Comparison of ENCODE assay signal across 8 cellular contexts in the genomic region with DNA sequence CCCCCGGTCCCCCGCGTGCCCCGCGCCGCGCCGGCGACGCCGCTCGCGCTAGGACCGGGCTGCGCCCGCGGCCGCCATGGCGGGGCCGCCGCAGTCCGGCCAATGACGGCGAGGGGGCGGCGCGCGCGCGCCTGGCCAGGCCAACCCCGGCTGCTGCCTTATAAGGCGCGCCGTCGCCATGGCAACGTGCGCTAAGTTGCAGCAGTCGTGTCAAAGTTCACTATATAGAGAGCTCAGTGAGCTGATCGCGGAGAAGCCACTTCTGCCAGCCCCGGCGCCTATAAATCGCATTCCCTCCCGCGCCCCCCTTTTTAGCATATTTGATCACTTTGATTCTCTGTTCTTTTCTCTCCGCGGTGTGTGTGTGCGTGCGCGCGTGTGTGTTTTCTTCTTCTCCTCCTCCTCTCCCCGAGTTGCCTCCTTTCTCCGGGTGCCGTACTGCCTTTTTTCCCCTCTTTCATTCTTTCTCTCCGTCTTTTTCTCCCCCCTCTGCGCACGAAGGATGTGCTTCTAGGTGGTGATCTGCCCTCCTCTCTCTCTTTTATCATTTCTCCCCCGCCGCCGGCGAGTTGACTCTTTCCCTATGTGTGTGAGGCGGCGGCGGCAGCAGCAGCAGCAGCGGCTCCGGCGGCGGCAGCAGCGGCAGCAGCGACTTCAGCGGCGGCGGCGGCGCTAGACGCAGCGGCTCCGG. TPM values are rescaled to one million over a fixed set of nuclear protein-coding genes. Genes with fewer than 3 reads are reported as not detected.
DNase-seq lines count a peak whose midpoint lies in the region; ATAC-seq and TF ChIP-seq lines count a peak whose summit lies in the region.

A gene (plus strand): TSS at position 251 of the 691 bp plus-strand sequence. CDS start 1,406 bp downstream, outside the sequence.

- H3K27ac Mint-ChIP-seq in MCF 10A (ENCODE audit: low read depth, unreplicated experiment) = peak within 1 kb of the TSS; percentile 98

- POLR2A ChIA-PET in MCF 10A (lab: Yijun Ruan, JAX) = interaction anchor here (0.7 to 7.6 kb wide), 9 partner anchors 9 to 1657 kb away, joined by 3 to 156 read pairs (median 3); no protein-coding TSS in a partner anchor

- ATAC-seq in GM21825 (IDR thresholded peaks at IDR 0.05; ENCODE audit: unreplicated experiment) = peak; percentile 71

- peaks cover 18% of the 10 kb centered on the region for H3K4me1 Mint-ChIP-seq in MCF 10A (ENCODE audit: insufficient read depth, unreplicated experiment)

- TF ChIP-seq CTCF in LNCAP (IDR thresholded peaks at IDR 0.05) (0 out of 2 replicates have a peak, but pooled peaks have one; percentile 8), MCF 10A (IDR thresholded peaks at IDR 0.05; ENCODE audit: unreplicated experiment) (no peak)

- peaks cover 13% of the 10 kb centered on the region for H3K36me3 Mint-ChIP-seq in MCF 10A (ENCODE audit: insufficient read depth, unreplicated experiment)

- peak within 1 kb of the TSS; percentile 84 for H3K4me3 Mint-ChIP-seq in MCF 10A (ENCODE audit: unreplicated experiment)

- no peaks in the 10 kb centered on the region for H3K27me3 Mint-ChIP-seq in MCF 10A (ENCODE audit: insufficient read depth, unreplicated experiment)

- H3K4me3 ChIP-seq in iPS-11a (ENCODE audit: low read depth, low read length) = peak within 1 kb of the TSS; percentile 30

- CTCF ChIA-PET in MCF 10A (lab: Yijun Ruan, JAX) = interaction anchor here (0.6 to 0.9 kb wide), 6 partner anchors 25 to 870 kb away, joined by 3 to 6 read pairs (median 3); no protein-coding TSS in a partner anchor

- intact Hi-C loops in MCF 10A (cut with micrococcal nuclease) = loop anchor here (1.0 kb wide), 1 partner anchor 10 kb away; no protein-coding TSS in a partner anchor

- BruUV-seq in MCF 10A (replicated peaks; lab: Mats Ljungman, UMichigan) = no TSS peak

- no peaks in the 10 kb centered on the region for H3K9me3 Mint-ChIP-seq in MCF 10A (ENCODE audit: unreplicated experiment)

- peak; percentile 99 for DNase-seq in Daoy (ENCODE audit: low read depth)
- DNase-seq in SIG-M5 (lab: John Stamatoyannopoulos, UW) = peak; percentile 52
- DNase-seq in MCF 10A (ENCODE audit: unreplicated experiment) = peak; percentile 97
- DNase-seq in retina = peak; percentile 93
- no peak for DNase-seq in GDM1 (lab: John Stamatoyannopoulos, UW)

RNA-seq across cellular contexts. Expression of the gene that starts here (rescaled TPM):
- 12.4 and 14.1 TPM in 2 replicates for total RNA-seq in Daoy (2014; rRNA removed; shearing (Covaris generic))
- total RNA-seq in MCF 10A (2022) = 9.6 and 10.9 TPM in 2 replicates
